ENCODE assay signal across 8 cellular contexts in the genomic region with DNA sequence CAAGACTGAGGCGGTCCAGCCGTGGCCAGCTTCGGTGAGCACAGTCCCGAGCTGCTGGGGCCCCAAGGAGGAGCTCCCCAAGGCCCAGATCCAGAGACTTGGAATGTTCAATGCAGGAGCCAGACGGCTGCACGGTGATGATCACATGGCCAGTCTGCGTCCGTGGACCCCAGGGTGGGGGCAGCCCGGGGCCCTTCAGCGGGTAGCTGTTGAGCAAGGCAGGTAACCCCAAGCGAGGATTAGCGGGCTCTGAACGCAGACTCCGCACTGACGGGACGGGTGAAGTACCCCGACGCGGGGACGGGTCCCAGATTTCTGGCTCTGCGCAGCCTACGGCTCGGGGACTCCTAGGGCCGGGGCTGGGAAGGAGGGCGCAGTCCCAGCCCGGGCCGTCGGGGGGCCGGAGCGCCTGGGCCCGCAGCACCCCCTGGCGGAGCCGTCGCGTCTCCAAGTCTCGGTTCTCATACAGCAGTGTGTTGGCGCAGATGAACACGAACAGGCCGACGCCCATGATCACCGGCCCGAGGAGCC. TPM values are rescaled to one million over a fixed set of nuclear protein-coding genes. Genes with fewer than 3 reads are reported as not detected.
DNase-seq lines count a peak whose midpoint lies in the region; ATAC-seq and TF ChIP-seq lines count a peak whose summit lies in the region.

No MANE protein-coding gene starts in this region.

- no peaks in the 10 kb centered on the region for H3K27me3 ChIP-seq in AG04450 (ENCODE audit: control insufficient read depth, insufficient read depth, low read length)
- H3K27me3 ChIP-seq in HL-60 (ENCODE audit: insufficient read depth, poor library complexity, severe bottlenecking): peaks cover 40% of the 10 kb centered on the region

- POLR2A ChIA-PET in AG04450 (lab: Yijun Ruan, JAX) (interaction anchor here (1.9 kb wide), 1 partner anchor 61 kb away, joined by 11 read pairs; the partner anchor contains the start of gene SRSF4), WTC11 (lab: Charles Lee) (interaction anchor here (0.6 to 2.3 kb wide), 5 partner anchors 8 to 385 kb away, joined by 3 to 8 read pairs (median 5); partner anchors contain the start of genes SRSF4 and YTHDF2)

- H3K27ac Mint-ChIP-seq in WTC11 (no peak overlapping the region), chondrocyte (ENCODE audit: unreplicated experiment) (no peak overlapping the region), mesothelial cell of epicardium (peak overlapping the region; percentile 61)
- H3K27ac Mint-ChIP-seq in stimulated activated naive B cell treated with anti-CD40 and anti-IgM and Interleukin-4, amounts not matched to agents 10 μg/mL and 1 μg/mL and 100 μg/mL, for 72 hours: no peak overlapping the region

- ATAC-seq in WTC11: peak; percentile 33
- peak; percentile 63 to 64 for ATAC-seq in stimulated activated naive B cell treated with anti-CD40 and anti-IgM and Interleukin-4, amounts not matched to agents 10 μg/mL and 1 μg/mL and 100 μg/mL, for 72 hours (replicated peaks)

- H3K27me3 Mint-ChIP-seq in WTC11 (ENCODE audit: low read depth): peaks cover 23% of the 10 kb centered on the region
- no peaks in the 10 kb centered on the region for H3K27me3 Mint-ChIP-seq in chondrocyte (ENCODE audit: low read depth)
- H3K27me3 Mint-ChIP-seq in mesothelial cell of epicardium (ENCODE audit: low read depth): no peaks in the 10 kb centered on the region
- peaks cover 11 to 26% of the 10 kb centered on the region in 2 donors for H3K27me3 Mint-ChIP-seq in stimulated activated naive B cell treated with anti-CD40 and anti-IgM and Interleukin-4, amounts not matched to agents 10 μg/mL and 1 μg/mL and 100 μg/mL, for 72 hours

- H3K36me3 Mint-ChIP-seq in WTC11: no peaks in the 10 kb centered on the region
- H3K36me3 Mint-ChIP-seq in chondrocyte (ENCODE audit: low read depth): peaks cover 2% of the 10 kb centered on the region
- H3K36me3 Mint-ChIP-seq in mesothelial cell of epicardium: peaks cover 5% of the 10 kb centered on the region
- H3K36me3 Mint-ChIP-seq in stimulated activated naive B cell treated with anti-CD40 and anti-IgM and Interleukin-4, amounts not matched to agents 10 μg/mL and 1 μg/mL and 100 μg/mL, for 72 hours: peaks cover 27 to 41% of the 10 kb centered on the region in 2 donors

- TF ChIP-seq CTCF in AG04450 (IDR thresholded peaks at IDR 0.05; ENCODE audit: low read depth, low read length): peak; percentile 50
- TF ChIP-seq CTCF in HL-60 (IDR thresholded peaks at IDR 0.05; ENCODE audit: insufficient read depth, low read length): peak; percentile 45
- TF ChIP-seq CTCF in WTC11 (IDR thresholded peaks at IDR 0.05): peak; percentile 56
- peak; percentile 76 for TF ChIP-seq CTCF in chondrocyte (IDR thresholded peaks at IDR 0.05)
- peak; percentile 70 for TF ChIP-seq CTCF in mesothelial cell of epicardium (IDR thresholded peaks at IDR 0.05; ENCODE audit: unreplicated experiment)

- H3K4me3 ChIP-seq in AG04450 (ENCODE audit: low read depth, low read length) (no peak overlapping the region), HL-60 (replicated peaks; ENCODE audit: insufficient read depth, low read length) (no peak overlapping the region)

- H3K27ac ChIP-seq in AG04450 (ENCODE audit: low read depth, low read length): no peak overlapping the region
- H3K27ac ChIP-seq in HL-60 (replicated peaks): no peak overlapping the region

- H3K4me1 Mint-ChIP-seq in WTC11 (peaks cover 18% of the 10 kb centered on the region), chondrocyte (ENCODE audit: low read depth) (peaks cover 21% of the 10 kb centered on the region), mesothelial cell of epicardium (peaks cover 17% of the 10 kb centered on the region)
- H3K4me1 Mint-ChIP-seq in stimulated activated naive B cell treated with anti-CD40 and anti-IgM and Interleukin-4, amounts not matched to agents 10 μg/mL and 1 μg/mL and 100 μg/mL, for 72 hours: peaks cover 11 to 23% of the 10 kb centered on the region in 2 donors

- CTCF ChIA-PET in AG04450 (lab: Charles Lee): interaction anchor here (2.0 to 3.0 kb wide), 2 partner anchors 81 to 239 kb away, joined by 6 to 9 read pairs; no protein-coding TSS in a partner anchor
- CTCF ChIA-PET in WTC11 (lab: Charles Lee): interaction anchor here (0.6 to 6.3 kb wide), 16 partner anchors 8 to 337 kb away, joined by 3 to 45 read pairs (median 5); partner anchors contain the start of gene SRSF4

- H3K9me3 Mint-ChIP-seq in WTC11: no peaks in the 10 kb centered on the region
- H3K9me3 Mint-ChIP-seq in chondrocyte (ENCODE audit: low read depth): no peaks in the 10 kb centered on the region
- no peaks in the 10 kb centered on the region for H3K9me3 Mint-ChIP-seq in mesothelial cell of epicardium
- H3K9me3 Mint-ChIP-seq in stimulated activated naive B cell treated with anti-CD40 and anti-IgM and Interleukin-4, amounts not matched to agents 10 μg/mL and 1 μg/mL and 100 μg/mL, for 72 hours: no peaks in the 10 kb centered on the region

- H3K4me3 Mint-ChIP-seq in WTC11 (peak overlapping the region; percentile 45), chondrocyte (ENCODE audit: unreplicated experiment) (peak overlapping the region; percentile 22), mesothelial cell of epicardium (peak overlapping the region; percentile 55)
- peak overlapping the region in 1 of 2 donors; percentile 17 for H3K4me3 Mint-ChIP-seq in stimulated activated naive B cell treated with anti-CD40 and anti-IgM and Interleukin-4, amounts not matched to agents 10 μg/mL and 1 μg/mL and 100 μg/mL, for 72 hours

- no peaks in the 10 kb centered on the region; the same call in 1 of the 2 replicates for H3K9me3 ChIP-seq in AG04450 (ENCODE audit: control insufficient read depth, insufficient read depth, low read length)

- DNase-seq in AG04450 (ENCODE audit: low read depth, low spot score) (no peak), HL-60 (ENCODE audit: low read depth in 1 of 2, low spot score in 1 of 2) (peak in 1 of 2 experiments; percentile 59), WTC11 (ENCODE audit: low spot score) (peak; percentile 87), chondrocyte (ENCODE audit: low spot score) (no peak), mesothelial cell of epicardium (ENCODE audit: low spot score in 2 of 2, unreplicated experiment in 2 of 2) (peak in 1 of 2 experiments; percentile 66), AG08396 (ENCODE audit: low spot score) (no peak), NCI-H1694 treated with DMSO at 0.1 percent for 48 hours (lab: John Stamatoyannopoulos, UW) (no peak)
- DNase-seq in stimulated activated naive B cell treated with anti-CD40 and anti-IgM and Interleukin-4, amounts not matched to agents 10 μg/mL and 1 μg/mL and 100 μg/mL, for 72 hours: peak; percentile 44

TF ChIP-seq in WTC11, 78 proteins besides CTCF, POLR2A, EP300 and RAD21 (continues in another document):
- TF ChIP-seq, protein P1, sequence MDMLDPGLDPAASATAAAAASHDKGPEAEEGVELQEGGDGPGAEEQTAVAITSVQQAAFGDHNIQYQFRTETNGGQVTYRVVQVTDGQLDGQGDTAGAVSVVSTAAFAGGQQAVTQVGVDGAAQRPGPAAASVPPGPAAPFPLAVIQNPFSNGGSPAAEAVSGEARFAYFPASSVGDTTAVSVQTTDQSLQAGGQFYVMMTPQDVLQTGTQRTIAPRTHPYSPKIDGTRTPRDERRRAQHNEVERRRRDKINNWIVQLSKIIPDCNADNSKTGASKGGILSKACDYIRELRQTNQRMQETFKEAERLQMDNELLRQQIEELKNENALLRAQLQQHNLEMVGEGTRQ (CRISPR knock-in tag; IDR thresholded peaks at IDR 0.05): peak; percentile 51
- TF ChIP-seq E2F1 (CRISPR knock-in tag; IDR thresholded peaks at IDR 0.05) (no peak), MLX (CRISPR knock-in tag; IDR thresholded peaks at IDR 0.05) (0 out of 2 replicates have a peak, but pooled peaks have one; percentile 16), USF1 (CRISPR knock-in tag; IDR thresholded peaks at IDR 0.05) (peak; percentile 48; the same call in 1 of the 2 replicates), ZNF232 (CRISPR knock-in tag; IDR thresholded peaks at IDR 0.05) (no peak)

RNA-seq across cellular contexts. Expression of gene TMEM200B, which starts 2.7 kb away (rescaled TPM):
- 9.8 and 10.5 TPM in 2 replicates for polyA plus RNA-seq in AG04450 (2011; rRNA removed)
- 5.5 and 6.2 TPM in 2 replicates for polyA minus RNA-seq in AG04450 (2011; rRNA and poly(A)+ RNA removed)
- total RNA-seq in WTC11 (2021) (19.1 to 22.6 TPM (median 22.1 TPM) in 3 replicates), chondrocyte (11.7 to 15.4 TPM (median 13.8 TPM) in 3 replicates), mesothelial cell of epicardium (28.3 to 31.0 TPM (median 29.1 TPM) in 3 replicates)

Comparison
In these comparisons a context has a peak if more than half of its experiments do, and no peak if none do; other contexts are left out.
1. DNase-seq: peak in WTC11 (single experiment) and stimulated activated naive B cell treated with anti-CD40 and anti-IgM and Interleukin-4, amounts not matched to agents 10 μg/mL and 1 μg/mL and 100 μg/mL, for 72 hours (single experiment); none in AG04450 (single experiment), chondrocyte (single experiment), AG08396 (single experiment) and NCI-H1694 treated with DMSO at 0.1 percent for 48 hours (single experiment).
2. Peak in every context shown above with its lines, with median percentiles within 50 percentile points of each other: CTCF ChIP-seq.